Comparison of ENCODE assay signal across 1 cellular context in genomic region chr1:53014791-53015507, GRCh38.
TF ChIP-seq lines count a peak whose summit lies in the region.

No MANE protein-coding gene starts in this region.

TF ChIP-seq in HEK293, 187 proteins besides CTCF, POLR2A, EP300 and RAD21 (continued from another document):
- no peak for TF ChIP-seq HIC1 (tag by site-specific recombination; IDR thresholded peaks at IDR 0.05)
